ENCODE assay signal across 15 cellular contexts in the genomic region with DNA sequence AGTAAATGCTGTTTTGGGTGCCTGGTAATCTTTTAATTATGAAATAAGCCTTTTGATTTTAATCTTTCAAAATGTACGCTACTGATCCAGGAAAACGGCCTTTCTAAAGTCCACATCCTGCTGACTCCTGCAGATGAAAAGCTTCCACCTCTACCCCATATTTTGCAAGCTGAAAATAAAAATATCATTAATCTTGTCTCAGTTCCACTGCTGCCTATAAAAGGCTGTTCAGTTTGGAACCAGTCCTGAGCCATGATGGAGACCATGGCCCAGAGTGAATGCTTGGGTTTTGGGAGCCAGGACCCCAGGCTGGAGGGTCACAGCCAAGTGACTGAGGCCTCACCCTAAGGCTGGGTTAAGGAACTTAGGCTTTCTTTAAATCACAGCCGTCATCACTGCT.
DNase-seq lines count a peak whose midpoint lies in the region; ATAC-seq and TF ChIP-seq lines count a peak whose summit lies in the region.
"Had no signal": no experiment of that assay in that cellular context is flagged by ENCODE, and none has a peak within 500 bp of the region (broad histone marks: within the 10 kb centered on the region; RNA-seq: fewer than 3 reads in every experiment).

No MANE protein-coding gene starts in this region.

- intact Hi-C loops in A673 (cut with micrococcal nuclease; ENCODE audit: unreplicated experiment), result no loop called here
- intact Hi-C loops in left lung (cut with DNase I), result no loop called here
- intact Hi-C loops in sciatic nerve (cut with DNase I), result no loop called here
- intact Hi-C loops in CD8-positive, alpha-beta T cell (cut with DNase I, micrococcal nuclease), result no loop called here

- H3K4me1 Mint-ChIP-seq in stimulated activated naive B cell treated with anti-CD40 and anti-IgM and Interleukin-4, amounts not matched to agents 10 μg/mL and 1 μg/mL and 100 μg/mL, for 72 hours, result peaks cover 17 to 18% of the 10 kb centered on the region in 2 donors
- H3K4me1 Mint-ChIP-seq in CD8-positive, alpha-beta T cell (ENCODE audit: low read depth), result peaks cover 42% of the 10 kb centered on the region

- BruUV-seq in A673 (replicated peaks; lab: Mats Ljungman, UMichigan), result no TSS peak

- peak overlapping the region; percentile 54 for H3K27ac ChIP-seq in A673 (ENCODE audit: low read depth, low read length, poor library complexity, severe bottlenecking)
- H3K27ac ChIP-seq in coronary artery, result peak overlapping the region; percentile 73 to 84
- peak overlapping the region; percentile 54 to 81 for H3K27ac ChIP-seq in left lung
- H3K27ac ChIP-seq in CD8-positive, alpha-beta T cell (ENCODE audit: low read depth, low read length), result no peak overlapping the region
- H3K27ac ChIP-seq: A549 had no signal

- H3K9me3 Mint-ChIP-seq in stimulated activated naive B cell treated with anti-CD40 and anti-IgM and Interleukin-4, amounts not matched to agents 10 μg/mL and 1 μg/mL and 100 μg/mL, for 72 hours, result no peaks in the 10 kb centered on the region
- no peaks in the 10 kb centered on the region for H3K9me3 Mint-ChIP-seq in CD8-positive, alpha-beta T cell

- POLR2A ChIA-PET in A673 (lab: Charles Lee; ENCODE audit: low non-redundant PET), result no interaction called here
- POLR2A ChIA-PET in CD8-positive, alpha-beta T cell (lab: Charles Lee), result no interaction called here

- H3K27me3 ChIP-seq in A673 (replicated peaks; ENCODE audit: insufficient read depth, low read depth, low read length, poor library complexity) (no peaks in the 10 kb centered on the region), left lung (no peaks in the 10 kb centered on the region)
- no peaks in the 10 kb centered on the region for H3K27me3 ChIP-seq in CD8-positive, alpha-beta T cell (ENCODE audit: insufficient read depth, low read length)
- H3K27me3 ChIP-seq: testis had no signal

- CTCF ChIA-PET in A673 (lab: Charles Lee), result no interaction called here
- CTCF ChIA-PET in CD8-positive, alpha-beta T cell (lab: Charles Lee), result no interaction called here

- H3K4me3 Mint-ChIP-seq in stimulated activated naive B cell treated with anti-CD40 and anti-IgM and Interleukin-4, amounts not matched to agents 10 μg/mL and 1 μg/mL and 100 μg/mL, for 72 hours, result no peak overlapping the region
- H3K4me3 Mint-ChIP-seq in CD8-positive, alpha-beta T cell, result no peak overlapping the region

- H3K9me3 ChIP-seq in A673 (ENCODE audit: low read depth, low read length, poor library complexity, severe bottlenecking) (no peaks in the 10 kb centered on the region), left lung (no peaks in the 10 kb centered on the region)
- no peaks in the 10 kb centered on the region for H3K9me3 ChIP-seq in CD8-positive, alpha-beta T cell (ENCODE audit: low read length)
- H3K9me3 ChIP-seq: A549, Caco-2, testis had no signal

- H3K27me3 Mint-ChIP-seq in stimulated activated naive B cell treated with anti-CD40 and anti-IgM and Interleukin-4, amounts not matched to agents 10 μg/mL and 1 μg/mL and 100 μg/mL, for 72 hours, result no peaks in the 10 kb centered on the region
- no peaks in the 10 kb centered on the region for H3K27me3 Mint-ChIP-seq in CD8-positive, alpha-beta T cell (ENCODE audit: low read depth)

- ATAC-seq in left lung, result peak; percentile 17
- peak; percentile 55 for ATAC-seq in sciatic nerve
- no peak for ATAC-seq in stimulated activated naive B cell treated with anti-CD40 and anti-IgM and Interleukin-4, amounts not matched to agents 10 μg/mL and 1 μg/mL and 100 μg/mL, for 72 hours (replicated peaks)
- ATAC-seq in GM21576 (IDR thresholded peaks at IDR 0.05; ENCODE audit: unreplicated experiment), result no peak
- ATAC-seq in CD8-positive, alpha-beta T cell, result no peak
- ATAC-seq: A549 had no signal

- DNase-seq in A673 (ENCODE audit: low spot score), result no peak
- no peak for DNase-seq in coronary artery (ENCODE audit: low spot score)
- DNase-seq in left lung, result no peak
- DNase-seq in sciatic nerve (ENCODE audit: low spot score), result no peak
- DNase-seq in HPDE6-E6E7 (ENCODE audit: extremely low spot score), result no peak
- DNase-seq in stimulated activated naive B cell treated with anti-CD40 and anti-IgM and Interleukin-4, amounts not matched to agents 10 μg/mL and 1 μg/mL and 100 μg/mL, for 72 hours, result no peak
- no peak for DNase-seq in CD8-positive, alpha-beta T cell
- DNase-seq: activated CD4-positive, alpha-beta T cell treated with anti-CD3 and anti-CD28 coated beads for 1 hour; activated T-cell treated with anti-CD3 and anti-CD28 coated beads, Interleukin-2, amount 50 U/mL, for 1 hour; anterior cingulate cortex; Caco-2; testis had no signal

- TF ChIP-seq CTCF in A673 (conservative IDR thresholded peaks at IDR 0.05; ENCODE audit: low read depth, low read length) (no peak), coronary artery (IDR thresholded peaks at IDR 0.05) (no peak), left lung (IDR thresholded peaks at IDR 0.05) (no peak)
- no peak for TF ChIP-seq CTCF in CD8-positive, alpha-beta T cell (IDR thresholded peaks at IDR 0.05)

- H3K36me3 Mint-ChIP-seq in stimulated activated naive B cell treated with anti-CD40 and anti-IgM and Interleukin-4, amounts not matched to agents 10 μg/mL and 1 μg/mL and 100 μg/mL, for 72 hours, result peaks cover 10 to 26% of the 10 kb centered on the region in 2 donors
- H3K36me3 Mint-ChIP-seq in CD8-positive, alpha-beta T cell, result peaks cover 39% of the 10 kb centered on the region

- H3K27ac Mint-ChIP-seq in stimulated activated naive B cell treated with anti-CD40 and anti-IgM and Interleukin-4, amounts not matched to agents 10 μg/mL and 1 μg/mL and 100 μg/mL, for 72 hours, result no peak overlapping the region
- no peak overlapping the region for H3K27ac Mint-ChIP-seq in CD8-positive, alpha-beta T cell

- H3K4me3 ChIP-seq in A673 (ENCODE audit: low read depth, low read length, poor library complexity, severe bottlenecking) (no peak overlapping the region), coronary artery (peak overlapping the region; percentile 43), left lung (no peak overlapping the region)
- H3K4me3 ChIP-seq in CD8-positive, alpha-beta T cell (ENCODE audit: low read depth, low read length), result no peak overlapping the region
- H3K4me3 ChIP-seq: A549, smooth muscle cell, testis had no signal

- peaks cover 11% of the 10 kb centered on the region for H3K36me3 ChIP-seq in A673 (ENCODE audit: insufficient read depth, low read length, poor library complexity, severe bottlenecking)
- H3K36me3 ChIP-seq in left lung, result peaks cover 0 to 20% of the 10 kb centered on the region in 2 donors
- H3K36me3 ChIP-seq in CD8-positive, alpha-beta T cell (ENCODE audit: insufficient read depth, low read length), result peaks cover 7% of the 10 kb centered on the region

- H3K4me1 ChIP-seq in A673 (ENCODE audit: insufficient read depth, low read length, poor library complexity, severe bottlenecking), result peaks cover 28% of the 10 kb centered on the region
- peaks cover 18 to 56% of the 10 kb centered on the region in 2 donors for H3K4me1 ChIP-seq in left lung
- peaks cover 10% of the 10 kb centered on the region for H3K4me1 ChIP-seq in CD8-positive, alpha-beta T cell (ENCODE audit: insufficient read depth, low read length)

Comparison
In these comparisons a context has a peak if more than half of its experiments do, and no peak if none do; other contexts are left out.
1. ATAC-seq: peak in left lung (single experiment) and sciatic nerve (single experiment); none in stimulated activated naive B cell treated with anti-CD40 and anti-IgM and Interleukin-4, amounts not matched to agents 10 μg/mL and 1 μg/mL and 100 μg/mL, for 72 hours (0 of 2), GM21576 (single experiment) and CD8-positive, alpha-beta T cell (single experiment).